ENCODE assay signal across 8 cellular contexts in genomic region chr2:94986392-94986963, GRCh38. TPM values are rescaled to one million over a fixed set of nuclear protein-coding genes. Genes with fewer than 3 reads are reported as not detected.
DNase-seq lines count a peak whose midpoint lies in the region; ATAC-seq and TF ChIP-seq lines count a peak whose summit lies in the region.

No MANE protein-coding gene starts in this region.

- DNase-seq in DMS153 treated with DMSO at 0.1 percent for 48 hours (lab: John Stamatoyannopoulos, UW; ENCODE audit: unreplicated experiment) (peak; percentile 38), DMS153 (lab: John Stamatoyannopoulos, UW) (no peak), Karpas-422 (peak; percentile 75), SKM-1 treated with dmso at 0.1 percent for 144 hours (lab: John Stamatoyannopoulos, UW; ENCODE audit: unreplicated experiment) (peak; percentile 46), choroid plexus epithelial cell (ENCODE audit: low read depth) (peak; percentile 86), left lung (no peak), stromal cell of bone marrow (ENCODE audit: low read depth) (peak; percentile 47)

- H3K4me2 ChIP-seq in Karpas-422 (ENCODE audit: low read depth, low read length, poor library complexity, severe bottlenecking): no peak overlapping the region

- H3K4me1 ChIP-seq in Karpas-422 (ENCODE audit: low read length) (no peaks in the 10 kb centered on the region), left lung (no peaks in the 10 kb centered on the region)

- no peak overlapping the region for H2AFZ ChIP-seq in Karpas-422 (ENCODE audit: low read length)

- ATAC-seq in GM21576 (IDR thresholded peaks at IDR 0.05; ENCODE audit: unreplicated experiment) (peak; percentile 73), left lung (peak; percentile 94)

- H3K27ac ChIP-seq in Karpas-422 (ENCODE audit: low read length) (no peak overlapping the region), left lung (no peak overlapping the region)

- TF ChIP-seq CTCF in choroid plexus epithelial cell (conservative IDR thresholded peaks at IDR 0.05; ENCODE audit: low read depth, low read length) (peak; percentile 82), left lung (IDR thresholded peaks at IDR 0.05) (peak; percentile 66 to 72)

- no peak overlapping the region for H3K9ac ChIP-seq in Karpas-422 (ENCODE audit: low read length)

- H3K36me3 ChIP-seq in Karpas-422 (ENCODE audit: insufficient read depth, low read length) (no peaks in the 10 kb centered on the region), left lung (no peaks in the 10 kb centered on the region)

- H3K4me3 ChIP-seq in Karpas-422 (ENCODE audit: low read length): no peak overlapping the region
- no peak overlapping the region for H3K4me3 ChIP-seq in choroid plexus epithelial cell (ENCODE audit: low read depth, low read length)
- H3K4me3 ChIP-seq in left lung: no peak overlapping the region

- H3K9me2 ChIP-seq in Karpas-422 (replicated peaks; ENCODE audit: insufficient read depth, low read length): no peaks in the 10 kb centered on the region

- H3K27me3 ChIP-seq in Karpas-422 (ENCODE audit: low read length): no peaks in the 10 kb centered on the region
- peaks cover 0 to 13% of the 10 kb centered on the region in 2 donors for H3K27me3 ChIP-seq in left lung

- no peaks in the 10 kb centered on the region for H3K79me2 ChIP-seq in Karpas-422 (ENCODE audit: low read length)

- intact Hi-C loops in left lung (cut with DNase I): no loop called here

- no peaks in the 10 kb centered on the region for H4K20me1 ChIP-seq in Karpas-422 (ENCODE audit: insufficient read depth, low read depth, low read length)

- H3K9me3 ChIP-seq in Karpas-422 (ENCODE audit: low read length): no peaks in the 10 kb centered on the region
- H3K9me3 ChIP-seq in left lung: no peaks in the 10 kb centered on the region

RNA-seq across cellular contexts. Expression of gene MAL, which starts 39.0 kb away (rescaled TPM):
- total RNA-seq in Karpas-422 (2014; rRNA removed; shearing (Covaris generic); ENCODE audit: low replicate concordance): not detected in 2 replicates
- 10 to 100 TPM in 1 of 2 donors, 1 to 10 TPM in 1; 1.8 to 13.6 TPM for total RNA-seq in left lung

Comparison
In these comparisons a context has a peak if more than half of its experiments do, and no peak if none do; other contexts are left out.
1. DNase-seq: peak in DMS153 treated with DMSO at 0.1 percent for 48 hours (single experiment), Karpas-422 (single experiment), SKM-1 treated with dmso at 0.1 percent for 144 hours (single experiment), choroid plexus epithelial cell (single experiment) and stromal cell of bone marrow (single experiment); none in DMS153 (single experiment) and left lung (0 of 2).